ENCODE assay signal across 17 cellular contexts in the genomic region with DNA sequence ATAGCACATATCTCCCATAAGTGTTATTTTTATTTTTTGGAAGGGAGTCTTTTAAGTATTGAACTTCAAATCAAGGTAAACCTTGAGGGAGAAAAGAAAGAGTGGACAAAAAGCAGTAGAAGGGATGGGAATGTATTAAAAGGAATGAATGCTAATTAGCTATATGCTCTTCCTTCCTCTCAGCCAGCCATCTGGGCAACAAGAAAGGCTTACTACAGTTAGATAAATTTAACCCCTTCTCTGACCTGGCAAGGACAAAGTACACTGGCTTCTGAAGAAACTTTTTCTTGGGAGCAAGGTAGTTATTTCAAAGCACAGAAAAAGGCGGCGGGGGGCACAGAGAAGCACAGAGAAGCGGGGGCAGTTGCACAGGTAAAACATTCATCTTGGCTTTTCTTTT. TPM values are rescaled to one million over a fixed set of nuclear protein-coding genes. Genes with fewer than 3 reads are reported as not detected.
DNase-seq lines count a peak whose midpoint lies in the region; ATAC-seq and TF ChIP-seq lines count a peak whose summit lies in the region.
"Had no signal": no experiment of that assay in that cellular context is flagged by ENCODE, and none has a peak within 500 bp of the region (broad histone marks: within the 10 kb centered on the region; RNA-seq: fewer than 3 reads in every experiment).

No MANE protein-coding gene starts in this region.

- H3K9me3 Mint-ChIP-seq in Caco-2 (ENCODE audit: unreplicated experiment) (no peaks in the 10 kb centered on the region), progenitor cell of endocrine pancreas (ENCODE audit: low read depth) (no peaks in the 10 kb centered on the region)

- H3K27ac Mint-ChIP-seq in Caco-2 (ENCODE audit: unreplicated experiment) (no peak overlapping the region), progenitor cell of endocrine pancreas (no peak overlapping the region)
- H3K27ac Mint-ChIP-seq: activated CD8-positive, alpha-beta memory T cell treated with anti-CD3 and anti-CD28 coated beads, Interleukin-2, amount 10 ng/mL, durations not matched to agents 7 days and 5 days had no signal

- TF ChIP-seq POLR2A in gastroesophageal sphincter (IDR thresholded peaks at IDR 0.05), result no peak

- no peaks in the 10 kb centered on the region for H3K27me3 Mint-ChIP-seq in Caco-2 (ENCODE audit: insufficient read depth, unreplicated experiment)
- no peaks in the 10 kb centered on the region for H3K27me3 Mint-ChIP-seq in progenitor cell of endocrine pancreas

- CTCF ChIA-PET in Caco-2 (lab: Charles Lee), result interaction anchor here (0.7 kb wide), 1 partner anchor 171 kb away, joined by 3 read pairs; no protein-coding TSS in a partner anchor

- intact Hi-C loops in Caco-2 (cut with micrococcal nuclease; ENCODE audit: unreplicated experiment), result no loop called here
- intact Hi-C loops in psoas muscle (cut with DNase I), result loop anchor here in 1 of 2 donors (5.0 kb wide), 1 partner anchor 169 kb away; no protein-coding TSS in a partner anchor

- H3K9me3 ChIP-seq in Caco-2 (no peaks in the 10 kb centered on the region), gastroesophageal sphincter (no peaks in the 10 kb centered on the region), psoas muscle (no peaks in the 10 kb centered on the region)
- H3K9me3 ChIP-seq: colonic mucosa had no signal

- H3K27ac ChIP-seq in gastroesophageal sphincter, result peak overlapping the region in 3 of 4 donors; percentile 39 to 71 (median 63)
- peak overlapping the region; percentile 71 for H3K27ac ChIP-seq in psoas muscle
- H3K27ac ChIP-seq: colonic mucosa, epithelial cell of prostate had no signal

- H3K36me3 Mint-ChIP-seq in Caco-2 (ENCODE audit: insufficient read depth, unreplicated experiment) (peaks cover 25% of the 10 kb centered on the region), progenitor cell of endocrine pancreas (ENCODE audit: insufficient read depth) (no peaks in the 10 kb centered on the region)

- H3K36me3 ChIP-seq in Caco-2 (ENCODE audit: control insufficient read depth, insufficient read depth, low read length), result no peaks in the 10 kb centered on the region
- H3K36me3 ChIP-seq in gastroesophageal sphincter, result no peaks in the 10 kb centered on the region
- H3K36me3 ChIP-seq in psoas muscle (ENCODE audit: insufficient read depth in 1 of 2, low read depth in 1 of 2), result no peaks in the 10 kb centered on the region
- no peaks in the 10 kb centered on the region for H3K36me3 ChIP-seq in H7 (replicated peaks; ENCODE audit: control insufficient read depth, insufficient read depth, low read length)
- H3K36me3 ChIP-seq: colonic mucosa had no signal

- no TSS peak for BruUV-seq in Caco-2 (replicated peaks; lab: Mats Ljungman, UMichigan)

- peaks cover 54% of the 10 kb centered on the region for H3K4me1 Mint-ChIP-seq in Caco-2 (ENCODE audit: low read depth, unreplicated experiment)
- H3K4me1 Mint-ChIP-seq in progenitor cell of endocrine pancreas (ENCODE audit: low read depth), result peaks cover 28% of the 10 kb centered on the region
- H3K4me1 Mint-ChIP-seq: activated CD8-positive, alpha-beta memory T cell treated with anti-CD3 and anti-CD28 coated beads, Interleukin-2, amount 10 ng/mL, durations not matched to agents 7 days and 5 days had no signal

- peaks cover 55% of the 10 kb centered on the region for H3K4me1 ChIP-seq in Caco-2
- peaks cover 48 to 99% (median 50%) of the 10 kb centered on the region in 3 donors for H3K4me1 ChIP-seq in gastroesophageal sphincter
- peaks cover 82% of the 10 kb centered on the region for H3K4me1 ChIP-seq in psoas muscle

- H3K4me3 Mint-ChIP-seq in Caco-2 (ENCODE audit: unreplicated experiment) (peak overlapping the region; percentile 8), progenitor cell of endocrine pancreas (ENCODE audit: low read depth) (no peak overlapping the region)
- H3K4me3 Mint-ChIP-seq: activated CD8-positive, alpha-beta memory T cell treated with anti-CD3 and anti-CD28 coated beads, Interleukin-2, amount 10 ng/mL, durations not matched to agents 7 days and 5 days had no signal

- TF ChIP-seq CTCF in Caco-2 (IDR thresholded peaks at IDR 0.05; ENCODE audit: insufficient read depth in 1 of 2, low read depth in 1 of 2, low read length in 1 of 2, severe bottlenecking in 1 of 2, unreplicated experiment in 1 of 2), result no peak
- no peak for TF ChIP-seq CTCF in gastroesophageal sphincter (IDR thresholded peaks at IDR 0.05)
- no peak for TF ChIP-seq CTCF in psoas muscle (IDR thresholded peaks at IDR 0.05)
- no peak for TF ChIP-seq CTCF in progenitor cell of endocrine pancreas (IDR thresholded peaks at IDR 0.05; ENCODE audit: unreplicated experiment)

- H3K4me3 ChIP-seq in Caco-2 (ENCODE audit: low read depth, low read length) (no peak overlapping the region), gastroesophageal sphincter (no peak overlapping the region), psoas muscle (peak overlapping the region; percentile 30), H7 (ENCODE audit: insufficient read depth, low read depth, low read length) (no peak overlapping the region)
- H3K4me3 ChIP-seq: colonic mucosa had no signal

- DNase-seq in Caco-2, result no peak
- peak; percentile 15 for DNase-seq in NCI-H524 treated with DMSO at 0.1 percent for 48 hours (lab: John Stamatoyannopoulos, UW)
- DNase-seq in psoas muscle, result no peak
- no peak for DNase-seq in progenitor cell of endocrine pancreas (ENCODE audit: low spot score, unreplicated experiment)
- DNase-seq in H7, result no peak
- DNase-seq: activated CD8-positive, alpha-beta memory T cell treated with anti-CD3 and anti-CD28 coated beads, Interleukin-2, amount 10 ng/mL, durations not matched to agents 7 days and 5 days; activated gamma-delta T cell treated with Interleukin-2 at 50 U/mL for 16 hours; colonic mucosa; COR-L47; GF-D8; NCI-H187; SHP77 treated with DMSO at 0.1 percent for 48 hours; stimulated activated CD4-positive, alpha-beta T cell treated with anti-CD3 and anti-CD28 coated beads, Interleukin-2, amount 100 ng/mL, for 48 hours had no signal

- H3K27me3 ChIP-seq in Caco-2 (replicated peaks; ENCODE audit: control insufficient read depth, insufficient read depth, low read length) (no peaks in the 10 kb centered on the region), gastroesophageal sphincter (no peaks in the 10 kb centered on the region), psoas muscle (ENCODE audit: insufficient read depth in 3 of 3, low read length in 2 of 3) (no peaks in the 10 kb centered on the region), H7 (ENCODE audit: control insufficient read depth, insufficient read depth, low read length) (no peaks in the 10 kb centered on the region)
- H3K27me3 ChIP-seq: colonic mucosa had no signal

- TF ChIP-seq EP300 in gastroesophageal sphincter (IDR thresholded peaks at IDR 0.05), result no peak

- ATAC-seq in gastroesophageal sphincter (no peak), psoas muscle (no peak), HG02885 (IDR thresholded peaks at IDR 0.05; ENCODE audit: poor library complexity, unreplicated experiment) (no peak), HG03280 (IDR thresholded peaks at IDR 0.05; ENCODE audit: unreplicated experiment) (no peak)
- ATAC-seq: activated CD8-positive, alpha-beta memory T cell treated with anti-CD3 and anti-CD28 coated beads, Interleukin-2, amount 10 ng/mL, durations not matched to agents 7 days and 5 days had no signal

- POLR2A ChIA-PET in Caco-2 (lab: Charles Lee), result no interaction called here

- 86 to 100% methylated on average over 2 to 3 of the region's 3 CpGs for WGBS in gastroesophageal sphincter (ENCODE audit: low coverage in 1 of 2), 2 donors
- WGBS in psoas muscle, 3 donors, result 92 to 97% (median 93%) methylated on average over 3 of the region's 3 CpGs

RNA-seq across cellular contexts. Expression of a gene that starts 54.6 kb away (rescaled TPM):
- total RNA-seq in Caco-2 (2022), result 46.9 and 48.9 TPM in 2 replicates
- 100 to 1,000 TPM; 102 to 129 (median 118) TPM for total RNA-seq in gastroesophageal sphincter
- 10 to 100 TPM; 10.1 to 20.3 (median 15.2) TPM for total RNA-seq in psoas muscle
- 1 to 10 TPM; 1.0 to 9.1 (median 3.2) TPM for polyA plus RNA-seq in psoas muscle
- 33.5 and 34.3 TPM in 2 replicates for total RNA-seq in progenitor cell of endocrine pancreas
- 14.1 and 23.4 TPM in 2 replicates for total RNA-seq in H7 (2014; rRNA removed; shearing (Covaris generic))
